ENCODE assay signal across 24 cellular contexts in genomic region chr12:132966676-132967415, GRCh38.
"Had no signal": no experiment of that assay in that cellular context is flagged by ENCODE, and none has a peak within 500 bp of the region (broad histone marks: within the 10 kb centered on the region; RNA-seq: fewer than 3 reads in every experiment).

No MANE protein-coding gene starts in this region.

- H3K4me3 ChIP-seq: left ventricle myocardium inferior, lower lobe of right lung, ovary, spleen, tibial nerve, vagina had no signal

- H3K27ac ChIP-seq: left ventricle myocardium inferior, lower lobe of right lung, neutrophil, ovary, spleen, tibial nerve, vagina had no signal

- H3K36me3 ChIP-seq: neutrophil, ovary had no signal

- H3K27me3 Mint-ChIP-seq: naive thymus-derived CD8-positive, alpha-beta T cell; progenitor cell of endocrine pancreas; stimulated activated naive CD8-positive, alpha-beta T cell treated with anti-CD3 and anti-CD28 coated beads, Interleukin-15, Interleukin-2, amounts not matched to agents 100 ng/mL and 50 ng/mL, for 24 hours; type B pancreatic cell had no signal

- H3K4me1 ChIP-seq: left ventricle myocardium inferior, lower lobe of right lung, tibial nerve, vagina had no signal

- H3K27ac Mint-ChIP-seq: mesothelial cell of epicardium; naive thymus-derived CD8-positive, alpha-beta T cell; nephron; progenitor cell of endocrine pancreas; stimulated activated effector memory CD8-positive, alpha-beta T cell treated with anti-CD3 and anti-CD28 coated beads, Interleukin-12 subunit alpha, Interleukin-12 subunit beta, amount 100 ng/mL, for 72 hours; stimulated activated naive CD8-positive, alpha-beta T cell treated with anti-CD3 and anti-CD28 coated beads, Interleukin-15, Interleukin-2, amounts not matched to agents 100 ng/mL and 50 ng/mL, for 24 hours; type B pancreatic cell had no signal

- H3K27me3 ChIP-seq: neutrophil, ovary, spleen, tibial nerve, vagina had no signal

- DNase-seq: hippocampal formation; islet precursor cell; left ventricle myocardium inferior; lower lobe of right lung; mammary epithelial cell; mesenchymal stem cell; naive thymus-derived CD8-positive, alpha-beta T cell; occipital lobe; ovary; right cardiac atrium; small intestine; spleen; stimulated activated CD4-positive, alpha-beta T cell treated with anti-CD3 and anti-CD28 coated beads, Interleukin-4, amount 100 ng/mL, for 24 hours; stimulated activated naive CD4-positive, alpha-beta T cell had no signal

- H3K4me1 Mint-ChIP-seq: mesothelial cell of epicardium; naive thymus-derived CD8-positive, alpha-beta T cell; nephron; neural crest cell; stimulated activated effector memory CD8-positive, alpha-beta T cell treated with anti-CD3 and anti-CD28 coated beads, Interleukin-12 subunit alpha, Interleukin-12 subunit beta, amount 100 ng/mL, for 72 hours had no signal

- H3K4me3 Mint-ChIP-seq: mesothelial cell of epicardium; naive thymus-derived CD8-positive, alpha-beta T cell; nephron; neural crest cell; stimulated activated effector memory CD8-positive, alpha-beta T cell treated with anti-CD3 and anti-CD28 coated beads, Interleukin-12 subunit alpha, Interleukin-12 subunit beta, amount 100 ng/mL, for 72 hours; stimulated activated naive CD8-positive, alpha-beta T cell treated with anti-CD3 and anti-CD28 coated beads, Interleukin-15, Interleukin-2, amounts not matched to agents 100 ng/mL and 50 ng/mL, for 24 hours; type B pancreatic cell had no signal

- H3K9me3 ChIP-seq: vagina had no signal
